ENCODE assay signal across 39 cellular contexts in genomic region chr1:51119331-51119730, GRCh38. TPM values are rescaled to one million over a fixed set of nuclear protein-coding genes. Genes with fewer than 3 reads are reported as not detected.
"Had no signal": no experiment of that assay in that cellular context is flagged by ENCODE, and none has a peak within 500 bp of the region (broad histone marks: within the 10 kb centered on the region; RNA-seq: fewer than 3 reads in every experiment).

No MANE protein-coding gene starts in this region.

- ATAC-seq: activated naive CD8-positive, alpha-beta T cell treated with anti-CD3 and anti-CD28 coated beads, Interleukin-2, amount 50 U/mL, for 24 hours; activated T-cell treated with anti-CD3 and anti-CD28 coated beads, Interleukin-2, amount 50 U/mL, for 4 hours; activated T-helper 17 cell treated with anti-CD3 and anti-CD28 coated beads, Interleukin-2, amount 50 U/mL, for 72 hours; T-cell; WTC11 had no signal

- H3K4me3 Mint-ChIP-seq: activated CD4-positive, alpha-beta memory T cell treated with anti-CD3 and anti-CD28 coated beads, Interleukin-2, amount 10 ng/mL, durations not matched to agents 7 days and 5 days; activated CD4-positive, alpha-beta T cell treated with anti-CD3 and anti-CD28 coated beads, Interleukin-2, amount 10 ng/mL, durations not matched to agents 7 days and 5 days; activated naive CD8-positive, alpha-beta T cell treated with anti-CD3 and anti-CD28 coated beads for 36 hours; activated naive CD8-positive, alpha-beta T cell treated with anti-CD3 and anti-CD28 coated beads, Interleukin-2, amount 50 U/mL, for 24 hours; activated T-cell treated with anti-CD3 and anti-CD28 coated beads, Interleukin-2, amount 50 U/mL, for 4 hours; activated T-helper 17 cell treated with anti-CD3 and anti-CD28 coated beads, Interleukin-2, amount 50 U/mL, for 72 hours; brain; T-cell; T-helper 1 cell treated with Interleukin-12 subunit alpha and Interleukin-12 subunit beta and Interleukin-4 antibody, amounts not matched to agents 30 μg/mL and 1 μg/mL, for 36 hours; T-helper 2 cell treated with Interferon-gamma antibody and Interleukin-4, amounts not matched to agents 5 μg/mL and 100 μg/mL, for 36 hours; WTC11 had no signal

- H3K27ac Mint-ChIP-seq: activated CD4-positive, alpha-beta memory T cell treated with anti-CD3 and anti-CD28 coated beads, Interleukin-2, amount 10 ng/mL, durations not matched to agents 7 days and 5 days; activated CD4-positive, alpha-beta T cell treated with anti-CD3 and anti-CD28 coated beads, Interleukin-2, amount 10 ng/mL, durations not matched to agents 7 days and 5 days; activated naive CD8-positive, alpha-beta T cell treated with anti-CD3 and anti-CD28 coated beads for 36 hours; activated naive CD8-positive, alpha-beta T cell treated with anti-CD3 and anti-CD28 coated beads, Interleukin-2, amount 50 U/mL, for 24 hours; activated T-helper 17 cell treated with anti-CD3 and anti-CD28 coated beads, Interleukin-2, amount 50 U/mL, for 72 hours; brain; T-cell; T-helper 1 cell treated with Interleukin-12 subunit alpha and Interleukin-12 subunit beta and Interleukin-4 antibody, amounts not matched to agents 30 μg/mL and 1 μg/mL, for 36 hours; T-helper 2 cell treated with Interferon-gamma antibody and Interleukin-4, amounts not matched to agents 5 μg/mL and 100 μg/mL, for 36 hours; WTC11 had no signal

- H3K36me3 Mint-ChIP-seq: activated naive CD8-positive, alpha-beta T cell treated with anti-CD3 and anti-CD28 coated beads for 36 hours; brain; T-cell; WTC11 had no signal

- H3K36me3 ChIP-seq: adrenal gland, breast epithelium, cardiac muscle cell, colonic mucosa, esophagus squamous epithelium had no signal

- H3K4me1 ChIP-seq: adrenal gland, breast epithelium, colonic mucosa, esophagus squamous epithelium had no signal

- H3K4me1 Mint-ChIP-seq: activated CD4-positive, alpha-beta memory T cell treated with anti-CD3 and anti-CD28 coated beads, Interleukin-2, amount 10 ng/mL, durations not matched to agents 7 days and 5 days; activated CD4-positive, alpha-beta T cell treated with anti-CD3 and anti-CD28 coated beads, Interleukin-2, amount 10 ng/mL, durations not matched to agents 7 days and 5 days; activated naive CD8-positive, alpha-beta T cell treated with anti-CD3 and anti-CD28 coated beads for 36 hours; activated naive CD8-positive, alpha-beta T cell treated with anti-CD3 and anti-CD28 coated beads, Interleukin-2, amount 50 U/mL, for 24 hours; activated T-helper 17 cell treated with anti-CD3 and anti-CD28 coated beads, Interleukin-2, amount 50 U/mL, for 72 hours; brain; T-cell; WTC11 had no signal

- H3K9me3 Mint-ChIP-seq: activated CD4-positive, alpha-beta memory T cell treated with anti-CD3 and anti-CD28 coated beads, Interleukin-2, amount 10 ng/mL, durations not matched to agents 7 days and 5 days; activated CD4-positive, alpha-beta T cell treated with anti-CD3 and anti-CD28 coated beads, Interleukin-2, amount 10 ng/mL, durations not matched to agents 7 days and 5 days; activated naive CD8-positive, alpha-beta T cell treated with anti-CD3 and anti-CD28 coated beads for 36 hours; activated naive CD8-positive, alpha-beta T cell treated with anti-CD3 and anti-CD28 coated beads, Interleukin-2, amount 50 U/mL, for 24 hours; activated T-cell treated with anti-CD3 and anti-CD28 coated beads, Interleukin-2, amount 50 U/mL, for 4 hours; activated T-helper 17 cell treated with anti-CD3 and anti-CD28 coated beads, Interleukin-2, amount 50 U/mL, for 72 hours; T-cell; T-helper 1 cell treated with Interleukin-12 subunit alpha and Interleukin-12 subunit beta and Interleukin-4 antibody, amounts not matched to agents 30 μg/mL and 1 μg/mL, for 36 hours; T-helper 2 cell treated with Interferon-gamma antibody and Interleukin-4, amounts not matched to agents 5 μg/mL and 100 μg/mL, for 36 hours had no signal

- H3K27me3 ChIP-seq: adrenal gland, breast epithelium, cardiac muscle cell, colonic mucosa, esophagus squamous epithelium had no signal

- H3K27ac ChIP-seq: adrenal gland, breast epithelium, cardiac muscle cell, colonic mucosa, epithelial cell of prostate, esophagus squamous epithelium had no signal

- H3K4me3 ChIP-seq: adrenal gland, breast epithelium, cardiac muscle cell, colonic mucosa, esophagus squamous epithelium had no signal

- DNase-seq: activated CD4-positive, alpha-beta memory T cell treated with anti-CD3 and anti-CD28 coated beads, Interleukin-2, amount 10 ng/mL, durations not matched to agents 7 days and 5 days; activated CD4-positive, alpha-beta T cell treated with anti-CD3 and anti-CD28 coated beads for 1 hour; activated CD4-positive, alpha-beta T cell treated with anti-CD3 and anti-CD28 coated beads for 4 hours; activated CD4-positive, alpha-beta T cell treated with anti-CD3 and anti-CD28 coated beads, Interleukin-2, amount 10 ng/mL, durations not matched to agents 7 days and 5 days; activated CD4-positive, alpha-beta T cell treated with anti-CD3 and anti-CD28 coated beads, Interleukin-2, amount 50 U/mL, for 4 hours; activated CD8-positive, alpha-beta memory T cell treated with anti-CD3 and anti-CD28 coated beads for 24 hours; activated effector memory CD4-positive, alpha-beta T cell treated with Interleukin-2 at 50 U/mL for 16 hours; activated gamma-delta T cell treated with Interleukin-2 at 50 U/mL for 16 hours; activated naive CD4-positive, alpha-beta T cell treated with anti-CD3 and anti-CD28 coated beads, Interleukin-2, amount 50 U/mL, for 16 hours; activated naive CD4-positive, alpha-beta T cell treated with Interleukin-2 at 50 U/mL for 16 hours; activated naive CD8-positive, alpha-beta T cell treated with anti-CD3 and anti-CD28 coated beads for 36 hours; activated naive CD8-positive, alpha-beta T cell treated with anti-CD3 and anti-CD28 coated beads, Interleukin-2, amount 50 U/mL, for 24 hours; activated T-cell treated with anti-CD3 and anti-CD28 coated beads, Interleukin-2, amount 50 U/mL, for 4 hours; adrenal gland; amygdala; aorta; central memory CD4-positive, alpha-beta T cell; cerebellar nuclear complex; colonic mucosa; effector CD8-positive, alpha-beta T cell; esophagus squamous epithelium; foreskin fibroblast; head of caudate nucleus; SW 1271; T-cell; T1000 had no signal

- H3K9me3 ChIP-seq: adrenal gland, breast epithelium, colonic mucosa, esophagus squamous epithelium had no signal

RNA-seq across cellular contexts. Expression of gene C1orf185, which starts 17.3 kb away (rescaled TPM):
- total RNA-seq: activated CD4-positive, alpha-beta memory T cell treated with anti-CD3 and anti-CD28 coated beads, Interleukin-2, amount 10 ng/mL, durations not matched to agents 7 days and 5 days; activated CD4-positive, alpha-beta T cell treated with anti-CD3 and anti-CD28 coated beads, Interleukin-2, amount 10 ng/mL, durations not matched to agents 7 days and 5 days; activated naive CD8-positive, alpha-beta T cell treated with anti-CD3 and anti-CD28 coated beads for 36 hours; activated T-cell treated with anti-CD3 and anti-CD28 coated beads, Interleukin-2, amount 50 U/mL, for 4 hours; activated T-helper 17 cell treated with anti-CD3 and anti-CD28 coated beads, Interleukin-2, amount 50 U/mL, for 72 hours; adrenal gland; aorta; breast epithelium; cardiac muscle cell; colonic mucosa; dermis microvascular lymphatic vessel endothelial cell; endothelial cell of umbilical vein; esophagus squamous epithelium; fibroblast of lung; frontal cortex; T-cell; WTC11 had no signal
- polyA plus RNA-seq: adrenal gland, aorta, cardiac muscle cell, endothelial cell of umbilical vein, esophagus, fibroblast of lung had no signal
